ENCODE assay signal across 21 cellular contexts in the genomic region with DNA sequence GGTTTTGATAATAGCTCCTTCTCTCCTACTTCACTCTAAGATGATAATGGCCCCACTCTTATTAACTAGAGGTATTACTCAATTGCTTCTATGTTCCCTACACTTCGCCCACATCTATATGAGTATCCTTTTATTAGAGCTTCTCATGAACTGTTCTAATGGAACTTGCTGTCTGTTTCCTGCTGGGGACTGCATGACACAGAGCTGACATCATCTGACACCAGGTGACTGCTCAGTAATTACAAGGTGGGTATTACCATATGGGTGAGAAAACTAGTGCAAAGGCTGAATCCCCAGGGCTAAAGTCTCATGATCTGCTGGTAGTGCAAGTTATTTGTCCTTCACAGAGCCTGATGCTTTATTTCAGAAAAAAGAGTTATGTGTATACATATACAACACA.
"Had no signal": no experiment of that assay in that cellular context is flagged by ENCODE, and none has a peak within 500 bp of the region (broad histone marks: within the 10 kb centered on the region; RNA-seq: fewer than 3 reads in every experiment).

No MANE protein-coding gene starts in this region.

- H3K27ac Mint-ChIP-seq: activated CD4-positive, alpha-beta memory T cell treated with anti-CD3 and anti-CD28 coated beads for 36 hours; activated naive CD8-positive, alpha-beta T cell; activated T-helper 1 cell treated with anti-CD3 and anti-CD28 coated beads, Interleukin-12 subunit alpha, Interleukin-12 subunit beta, Interleukin-2, Interleukin-4 antibody, amounts not matched to agents 30 ng/mL and 10 ng/mL and 1 ng/mL, durations not matched to agents 14 hours and 24 hours and 36 hours; effector memory CD8-positive, alpha-beta T cell; memory B cell; naive B cell; neural progenitor cell; progenitor cell of endocrine pancreas; T-helper 2 cell treated with Interferon-gamma antibody and Interleukin-4, amounts not matched to agents 5 μg/mL and 100 μg/mL, for 36 hours had no signal

- H3K36me3 Mint-ChIP-seq: activated CD4-positive, alpha-beta memory T cell treated with anti-CD3 and anti-CD28 coated beads for 36 hours; activated naive CD8-positive, alpha-beta T cell; memory B cell; naive B cell; neural progenitor cell had no signal

- H3K4me1 Mint-ChIP-seq: memory B cell, naive B cell, neural progenitor cell had no signal

- H3K4me3 Mint-ChIP-seq: activated CD4-positive, alpha-beta memory T cell treated with anti-CD3 and anti-CD28 coated beads for 36 hours; activated naive CD8-positive, alpha-beta T cell; activated T-helper 1 cell treated with anti-CD3 and anti-CD28 coated beads, Interleukin-12 subunit alpha, Interleukin-12 subunit beta, Interleukin-2, Interleukin-4 antibody, amounts not matched to agents 30 ng/mL and 10 ng/mL and 1 ng/mL, durations not matched to agents 14 hours and 24 hours and 36 hours; effector memory CD8-positive, alpha-beta T cell; memory B cell; naive B cell; neural progenitor cell; T-helper 2 cell treated with Interferon-gamma antibody and Interleukin-4, amounts not matched to agents 5 μg/mL and 100 μg/mL, for 36 hours had no signal

- H3K4me2 ChIP-seq: neural progenitor cell had no signal

- H3K4me1 ChIP-seq: left lung, neural progenitor cell, right atrium auricular region, tibial artery, uterus had no signal

- DNase-seq: activated CD4-positive, alpha-beta memory T cell treated with anti-CD3 and anti-CD28 coated beads for 36 hours; activated gamma-delta T cell treated with Interleukin-2 at 50 U/mL for 16 hours; activated T-cell treated with anti-CD3 and anti-CD28 coated beads for 4 hours; amniotic stem cell; effector memory CD8-positive, alpha-beta T cell; hypothalamus; left lung; mucosa of descending colon; naive B cell; stimulated activated CD4-positive, alpha-beta T cell treated with anti-CD3 and anti-CD28 coated beads, Interleukin-2, amount 100 ng/mL, for 24 hours; stimulated activated naive CD4-positive, alpha-beta T cell treated with Interleukin-2 at 50 U/mL for 16 hours; tibial artery; uterus had no signal

- H3K36me3 ChIP-seq: left lung, neural progenitor cell, right atrium auricular region, tibial artery, uterus had no signal

- H3K9me3 ChIP-seq: tibial artery, uterus had no signal

- H3K27me3 Mint-ChIP-seq: activated CD4-positive, alpha-beta memory T cell treated with anti-CD3 and anti-CD28 coated beads for 36 hours; memory B cell; naive B cell; progenitor cell of endocrine pancreas had no signal

- H3K4me3 ChIP-seq: left lung, mucosa of descending colon, neural progenitor cell, right atrium auricular region, tibial artery, uterus had no signal

- H3K27me3 ChIP-seq: left lung, neural progenitor cell, right atrium auricular region, tibial artery, uterus had no signal

- H2AFZ ChIP-seq: neural progenitor cell had no signal

- H3K9me3 Mint-ChIP-seq: activated T-helper 1 cell treated with anti-CD3 and anti-CD28 coated beads, Interleukin-12 subunit alpha, Interleukin-12 subunit beta, Interleukin-2, Interleukin-4 antibody, amounts not matched to agents 30 ng/mL and 10 ng/mL and 1 ng/mL, durations not matched to agents 14 hours and 24 hours and 36 hours; T-helper 2 cell treated with Interferon-gamma antibody and Interleukin-4, amounts not matched to agents 5 μg/mL and 100 μg/mL, for 36 hours had no signal

- H3K27ac ChIP-seq: left lung, neural progenitor cell, right atrium auricular region, tibial artery, uterus had no signal

- FAIRE-seq: keratinocyte had no signal

- H3K9ac ChIP-seq: neural progenitor cell had no signal
